ENCODE assay signal across 12 cellular contexts in the genomic region with DNA sequence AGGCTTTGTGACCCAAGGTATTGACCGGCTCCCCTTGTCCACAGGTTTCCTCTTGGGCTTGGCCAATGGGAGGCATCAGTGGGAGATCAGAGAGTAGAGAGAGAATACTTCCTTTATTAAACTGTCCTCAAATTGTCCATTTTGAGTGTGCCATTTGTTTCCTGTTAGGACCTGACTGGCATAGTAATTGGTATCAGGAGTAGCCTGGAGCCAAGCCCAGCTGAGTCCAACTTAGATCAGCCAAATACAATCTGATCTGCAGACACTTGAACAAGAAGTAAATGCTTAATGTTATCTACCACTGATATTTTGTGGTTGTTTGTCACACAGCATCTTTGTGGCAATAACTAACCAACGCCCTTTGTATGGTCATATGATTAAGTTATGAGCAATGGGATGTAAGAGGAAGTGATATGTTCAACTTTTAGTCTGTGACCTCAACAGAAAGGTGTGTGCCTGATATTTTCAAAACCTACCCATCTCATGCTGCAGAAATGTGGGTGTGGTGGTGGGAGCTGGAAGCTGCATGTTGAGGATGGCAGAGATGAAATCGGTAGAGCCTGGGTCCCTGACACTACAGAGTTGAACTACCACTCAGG. TPM values are rescaled to one million over a fixed set of nuclear protein-coding genes. Genes with fewer than 3 reads are reported as not detected.
DNase-seq lines count a peak whose midpoint lies in the region; ATAC-seq and TF ChIP-seq lines count a peak whose summit lies in the region.
"Had no signal": no experiment of that assay in that cellular context is flagged by ENCODE, and none has a peak within 500 bp of the region (broad histone marks: within the 10 kb centered on the region; RNA-seq: fewer than 3 reads in every experiment).

No MANE protein-coding gene starts in this region.

- peak overlapping the region; percentile 42 for H3K27ac Mint-ChIP-seq in activated B cell treated with CpG ODN at 0.5 μM for 24 hours
- H3K27ac Mint-ChIP-seq: neural progenitor cell had no signal

- ATAC-seq in HG03175 (IDR thresholded peaks at IDR 0.05; ENCODE audit: unreplicated experiment) = peak; percentile 57
- peak; percentile 20 for ATAC-seq in activated B cell treated with CpG ODN at 0.5 μM for 24 hours (ENCODE audit: low read depth)
- peak; percentile 46 to 52 for ATAC-seq in lower lobe of right lung
- no peak for ATAC-seq in HG03095 (IDR thresholded peaks at IDR 0.05; ENCODE audit: unreplicated experiment)
- ATAC-seq in HG03460 (IDR thresholded peaks at IDR 0.05; ENCODE audit: unreplicated experiment) = no peak

- peak overlapping the region; percentile 50 for H3K27ac ChIP-seq in lower lobe of right lung
- H3K27ac ChIP-seq: neural progenitor cell had no signal

- H3K4me3 Mint-ChIP-seq in activated B cell treated with CpG ODN at 0.5 μM for 24 hours = no peak overlapping the region
- H3K4me3 Mint-ChIP-seq: neural progenitor cell had no signal

- DNase-seq in Ammon's horn (ENCODE audit: low spot score) (peak; percentile 30), activated B cell treated with CpG ODN at 0.5 μM for 24 hours (no peak), lower lobe of right lung (no peak), amniotic stem cell (lab: John Stamatoyannopoulos, UW) (no peak), KBM-7 (no peak)
- DNase-seq: COR-L47, head of caudate nucleus, NCI-H524 had no signal

- no peaks in the 10 kb centered on the region for H3K9me3 Mint-ChIP-seq in activated B cell treated with CpG ODN at 0.5 μM for 24 hours
- H3K9me3 Mint-ChIP-seq: neural progenitor cell had no signal

- POLR2A ChIA-PET in activated B cell treated with CpG ODN at 0.5 μM for 24 hours (lab: Charles Lee) = interaction anchor here (6.1 kb wide), 1 partner anchor 13 kb away, joined by 63 read pairs; the partner anchor contains the start of gene OXSR1

- H3K4me3 ChIP-seq in lower lobe of right lung = no peak overlapping the region
- H3K4me3 ChIP-seq: neural progenitor cell had no signal

- no peaks in the 10 kb centered on the region for H3K36me3 Mint-ChIP-seq in activated B cell treated with CpG ODN at 0.5 μM for 24 hours (ENCODE audit: low read depth)
- H3K36me3 Mint-ChIP-seq: neural progenitor cell had no signal

- no peaks in the 10 kb centered on the region for H3K27me3 ChIP-seq in lower lobe of right lung (ENCODE audit: low read depth)
- H3K27me3 ChIP-seq: neural progenitor cell had no signal

- intact Hi-C loops in activated B cell treated with CpG ODN at 0.5 μM for 24 hours (cut with micrococcal nuclease) (no loop called here), lower lobe of right lung (cut with DNase I) (no loop called here)

- TF ChIP-seq CTCF in activated B cell treated with CpG ODN at 0.5 μM for 24 hours (IDR thresholded peaks at IDR 0.05) = no peak
- no peak for TF ChIP-seq CTCF in lower lobe of right lung (IDR thresholded peaks at IDR 0.05)

- H3K4me1 Mint-ChIP-seq in activated B cell treated with CpG ODN at 0.5 μM for 24 hours = peaks cover 64% of the 10 kb centered on the region
- H3K4me1 Mint-ChIP-seq: neural progenitor cell had no signal

- no peaks in the 10 kb centered on the region for H3K27me3 Mint-ChIP-seq in activated B cell treated with CpG ODN at 0.5 μM for 24 hours

- no peaks in the 10 kb centered on the region for H3K36me3 ChIP-seq in lower lobe of right lung
- H3K36me3 ChIP-seq: neural progenitor cell had no signal

- peaks cover 37% of the 10 kb centered on the region for H3K4me1 ChIP-seq in lower lobe of right lung
- H3K4me1 ChIP-seq: neural progenitor cell had no signal

- in situ Hi-C loops in KBM-7 (cut with MboI; ENCODE audit: low pct_unique_long_range_greater_than_20kb, low sequenced_read_pairs) = no loop called here

- H3K9me3 ChIP-seq in lower lobe of right lung = no peaks in the 10 kb centered on the region

- CTCF ChIA-PET in activated B cell treated with CpG ODN at 0.5 μM for 24 hours (lab: Charles Lee) = no interaction called here

RNA-seq across cellular contexts. Expression of gene MYD88, which starts 13.3 kb away (rescaled TPM):
- 60.1 and 62.7 TPM in 2 replicates for total RNA-seq in activated B cell treated with CpG ODN at 0.5 μM for 24 hours
- 99.7 TPM for total RNA-seq in lower lobe of right lung

RNA-seq across cellular contexts. Expression of gene OXSR1, which starts 13.6 kb away (rescaled TPM):
- total RNA-seq in activated B cell treated with CpG ODN at 0.5 μM for 24 hours (34.8 and 40.2 TPM in 2 replicates), lower lobe of right lung (29.2 TPM)

RNA-seq across cellular contexts. Expression of gene ACAA1, which starts 14.8 kb away (rescaled TPM):
- total RNA-seq in activated B cell treated with CpG ODN at 0.5 μM for 24 hours (78.1 and 79.6 TPM in 2 replicates), lower lobe of right lung (88.3 TPM)

Comparison
In these comparisons a context has a peak if more than half of its experiments do, and no peak if none do; other contexts are left out.
1. ATAC-seq: peak in HG03175 (single experiment), activated B cell treated with CpG ODN at 0.5 μM for 24 hours (single experiment) and lower lobe of right lung (2 of 2); none in HG03095 (single experiment) and HG03460 (single experiment).